In the genomic region with DNA sequence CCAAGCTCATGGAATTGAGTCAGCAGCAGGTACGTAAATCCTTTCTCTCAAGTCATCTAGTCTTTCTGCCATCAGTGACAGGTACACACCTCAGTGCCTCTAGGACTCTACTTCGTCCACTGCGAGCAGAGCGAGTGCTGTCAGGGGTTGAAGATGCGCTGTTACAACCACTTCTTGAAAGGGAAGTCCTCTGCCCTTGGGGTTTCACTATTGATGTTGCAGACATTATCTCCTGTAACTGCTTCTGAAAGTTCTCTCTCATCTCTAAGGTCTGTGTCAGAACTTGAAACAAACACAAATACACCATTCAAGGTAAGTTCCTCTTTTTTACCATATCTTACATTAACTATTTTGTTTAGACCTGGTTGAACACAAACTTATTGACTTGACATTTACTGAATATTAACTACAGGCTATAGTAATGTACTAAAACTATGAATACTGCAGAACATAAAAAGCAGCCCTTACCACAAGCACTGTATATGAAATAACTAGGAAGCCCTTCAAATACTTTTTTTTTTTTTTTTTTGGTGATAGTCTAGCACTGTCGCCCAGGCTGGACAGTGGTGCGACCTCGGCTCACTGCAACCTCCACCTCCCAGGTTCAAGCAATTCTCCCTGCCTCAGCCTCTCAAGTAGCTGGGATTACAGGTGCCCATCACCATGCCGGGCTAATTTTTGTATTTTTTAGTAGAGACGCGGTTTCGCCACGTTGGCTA, we compare ENCODE assay signal across 9 cellular contexts. TPM values are rescaled to one million over a fixed set of nuclear protein-coding genes. Genes with fewer than 3 reads are reported as not detected.
DNase-seq lines count a peak whose midpoint lies in the region; ATAC-seq lines count a peak whose summit lies in the region.
"Had no signal": no experiment of that assay in that cellular context is flagged by ENCODE, and none has a peak within 500 bp of the region (broad histone marks: within the 10 kb centered on the region; RNA-seq: fewer than 3 reads in every experiment).

No MANE protein-coding gene starts in this region.

- peak; percentile 57 for ATAC-seq in activated naive CD8-positive, alpha-beta T cell treated with anti-CD3 and anti-CD28 coated beads, Interleukin-2, amount 50 U/mL, for 24 hours
- peak; percentile 100 for ATAC-seq in HG02571 (IDR thresholded peaks at IDR 0.05; ENCODE audit: unreplicated experiment)
- peak; percentile 99 for ATAC-seq in HG03442 (IDR thresholded peaks at IDR 0.05; ENCODE audit: unreplicated experiment)
- peak; percentile 100 for ATAC-seq in stimulated activated naive B cell treated with anti-CD40 and anti-IgM and Interleukin-4, amounts not matched to agents 10 μg/mL and 1 μg/mL and 100 μg/mL, for 72 hours (replicated peaks)

- H3K36me3 Mint-ChIP-seq in activated naive CD8-positive, alpha-beta T cell treated with anti-CD3 and anti-CD28 coated beads, Interleukin-2, amount 50 U/mL, for 24 hours (ENCODE audit: low read depth) = peaks cover 79% of the 10 kb centered on the region
- H3K36me3 Mint-ChIP-seq in activated naive CD8-positive, alpha-beta T cell treated with anti-CD3 and anti-CD28 coated beads for 36 hours = peaks cover 39% of the 10 kb centered on the region
- H3K36me3 Mint-ChIP-seq in stimulated activated naive B cell treated with anti-CD40 and anti-IgM and Interleukin-4, amounts not matched to agents 10 μg/mL and 1 μg/mL and 100 μg/mL, for 72 hours = peaks cover 33 to 46% of the 10 kb centered on the region in 2 donors

- DNase-seq in activated naive CD8-positive, alpha-beta T cell treated with anti-CD3 and anti-CD28 coated beads, Interleukin-2, amount 50 U/mL, for 24 hours = no peak
- DNase-seq in activated naive CD8-positive, alpha-beta T cell treated with anti-CD3 and anti-CD28 coated beads for 36 hours = no peak
- DNase-seq in stimulated activated naive B cell treated with anti-CD40 and anti-IgM and Interleukin-4, amounts not matched to agents 10 μg/mL and 1 μg/mL and 100 μg/mL, for 72 hours = peak; percentile 52
- DNase-seq in dedifferentiated amniotic fluid mesenchymal stem cell (ENCODE audit: extremely low spot score) (no peak), UCSD-AML1 (lab: John Stamatoyannopoulos, UW; ENCODE audit: unreplicated experiment) (no peak)
- no peak for DNase-seq in activated CD4-positive, alpha-beta T cell treated with anti-CD3 and anti-CD28 coated beads, Interleukin-2, amount 50 U/mL, for 48 hours
- DNase-seq: activated CD4-positive, alpha-beta T cell treated with anti-CD3 and anti-CD28 coated beads, Interleukin-2, amount 50 U/mL, for 1 hour had no signal

- no peak overlapping the region for H3K27ac Mint-ChIP-seq in activated naive CD8-positive, alpha-beta T cell treated with anti-CD3 and anti-CD28 coated beads, Interleukin-2, amount 50 U/mL, for 24 hours
- no peak overlapping the region for H3K27ac Mint-ChIP-seq in activated naive CD8-positive, alpha-beta T cell treated with anti-CD3 and anti-CD28 coated beads for 36 hours
- peak overlapping the region; percentile 47 for H3K27ac Mint-ChIP-seq in stimulated activated naive B cell treated with anti-CD40 and anti-IgM and Interleukin-4, amounts not matched to agents 10 μg/mL and 1 μg/mL and 100 μg/mL, for 72 hours

- no peaks in the 10 kb centered on the region for H3K9me3 Mint-ChIP-seq in activated naive CD8-positive, alpha-beta T cell treated with anti-CD3 and anti-CD28 coated beads, Interleukin-2, amount 50 U/mL, for 24 hours
- H3K9me3 Mint-ChIP-seq in activated naive CD8-positive, alpha-beta T cell treated with anti-CD3 and anti-CD28 coated beads for 36 hours = no peaks in the 10 kb centered on the region
- no peaks in the 10 kb centered on the region for H3K9me3 Mint-ChIP-seq in stimulated activated naive B cell treated with anti-CD40 and anti-IgM and Interleukin-4, amounts not matched to agents 10 μg/mL and 1 μg/mL and 100 μg/mL, for 72 hours

- H3K4me3 Mint-ChIP-seq in activated naive CD8-positive, alpha-beta T cell treated with anti-CD3 and anti-CD28 coated beads, Interleukin-2, amount 50 U/mL, for 24 hours = no peak overlapping the region
- no peak overlapping the region for H3K4me3 Mint-ChIP-seq in activated naive CD8-positive, alpha-beta T cell treated with anti-CD3 and anti-CD28 coated beads for 36 hours
- H3K4me3 Mint-ChIP-seq in stimulated activated naive B cell treated with anti-CD40 and anti-IgM and Interleukin-4, amounts not matched to agents 10 μg/mL and 1 μg/mL and 100 μg/mL, for 72 hours = no peak overlapping the region

- no peaks in the 10 kb centered on the region for H3K27me3 Mint-ChIP-seq in activated naive CD8-positive, alpha-beta T cell treated with anti-CD3 and anti-CD28 coated beads, Interleukin-2, amount 50 U/mL, for 24 hours
- H3K27me3 Mint-ChIP-seq in activated naive CD8-positive, alpha-beta T cell treated with anti-CD3 and anti-CD28 coated beads for 36 hours = no peaks in the 10 kb centered on the region
- H3K27me3 Mint-ChIP-seq in stimulated activated naive B cell treated with anti-CD40 and anti-IgM and Interleukin-4, amounts not matched to agents 10 μg/mL and 1 μg/mL and 100 μg/mL, for 72 hours = no peaks in the 10 kb centered on the region

- no peaks in the 10 kb centered on the region for H3K4me1 Mint-ChIP-seq in activated naive CD8-positive, alpha-beta T cell treated with anti-CD3 and anti-CD28 coated beads, Interleukin-2, amount 50 U/mL, for 24 hours
- peaks cover 1% of the 10 kb centered on the region for H3K4me1 Mint-ChIP-seq in activated naive CD8-positive, alpha-beta T cell treated with anti-CD3 and anti-CD28 coated beads for 36 hours
- peaks cover 9 to 17% of the 10 kb centered on the region in 2 donors for H3K4me1 Mint-ChIP-seq in stimulated activated naive B cell treated with anti-CD40 and anti-IgM and Interleukin-4, amounts not matched to agents 10 μg/mL and 1 μg/mL and 100 μg/mL, for 72 hours

RNA-seq across cellular contexts. Expression of a gene that starts 41.5 kb away (rescaled TPM):
- 10 to 100 TPM; 82.3 to 84.4 TPM for total RNA-seq in activated naive CD8-positive, alpha-beta T cell treated with anti-CD3 and anti-CD28 coated beads for 36 hours

RNA-seq across cellular contexts. Expression of a gene that starts 46.7 kb away (rescaled TPM):
- total RNA-seq in activated naive CD8-positive, alpha-beta T cell treated with anti-CD3 and anti-CD28 coated beads for 36 hours = 100 to 1,000 TPM; 268 to 269 TPM
